In the genomic region with DNA sequence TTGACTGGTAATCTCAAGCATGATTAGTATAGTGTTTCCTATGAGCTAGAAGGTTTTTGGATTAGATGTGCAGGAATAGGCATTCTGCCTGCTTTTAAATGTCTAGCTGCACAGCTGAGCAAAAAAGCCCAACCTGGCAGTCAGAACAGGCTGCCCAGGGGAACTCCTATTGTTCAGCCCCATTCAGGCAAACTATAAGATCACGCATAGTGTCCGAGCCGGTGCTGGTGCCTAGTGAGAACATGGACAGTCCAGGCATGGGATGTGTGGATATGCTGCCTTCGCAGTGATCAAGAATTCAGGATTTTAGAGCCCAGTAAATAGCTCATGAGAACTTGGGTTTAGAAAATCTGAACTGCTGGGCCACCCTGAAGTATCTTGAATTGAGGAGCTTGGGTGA, we compare ENCODE assay signal across 35 cellular contexts.
"Had no signal": no experiment of that assay in that cellular context is flagged by ENCODE, and none has a peak within 500 bp of the region (broad histone marks: within the 10 kb centered on the region; RNA-seq: fewer than 3 reads in every experiment).

No MANE protein-coding gene starts in this region.

- H3K27me3 ChIP-seq: MG63 had no signal

- H3K4me3 ChIP-seq: MG63 had no signal

- H3K9me3 ChIP-seq: MG63 had no signal

- DNase-seq: Karpas-422, Kasumi-1, MG63, MM.1S, MV-4-11, NCI-H1048, NCI-H1092, NCI-H1092 treated with DMSO at 0.1 percent for 48 hours, NCI-H1105, NCI-H1105 treated with DMSO at 0.1 percent for 48 hours, NCI-H1417, NCI-H1417 treated with DMSO at 0.1 percent for 48 hours, NCI-H1436, NCI-H1436 treated with DMSO at 0.1 percent for 48 hours, NCI-H146, NCI-H1694, NCI-H1694 treated with DMSO at 0.1 percent for 48 hours, NCI-H187, NCI-H187 treated with DMSO at 0.1 percent for 48 hours, NCI-H1930, NCI-H2029, NCI-H2029 treated with DMSO at 0.1 percent for 48 hours, NCI-H2081, NCI-H2081 treated with DMSO at 0.1 percent for 48 hours, NCI-H2107, NCI-H2171, NCI-H2171 treated with DMSO at 0.1 percent for 48 hours, NCI-H2227 treated with DMSO at 0.1 percent for 48 hours, NCI-H226, NCI-H345, NCI-H446, NCI-H446 treated with DMSO at 0.1 percent for 48 hours, NCI-H510A, NCI-H510A treated with DMSO at 0.1 percent for 48 hours, NCI-H524 had no signal

- H3K36me3 ChIP-seq: MG63 had no signal
